ENCODE assay signal across 19 cellular contexts in genomic region chr7:1862560-1862959, GRCh38.
DNase-seq lines count a peak whose midpoint lies in the region; ATAC-seq and TF ChIP-seq lines count a peak whose summit lies in the region.
"Had no signal": no experiment of that assay in that cellular context is flagged by ENCODE, and none has a peak within 500 bp of the region (broad histone marks: within the 10 kb centered on the region; RNA-seq: fewer than 3 reads in every experiment).

No MANE protein-coding gene starts in this region.

- H3K36me3 ChIP-seq in GM23338 (ENCODE audit: insufficient read depth) (no peaks in the 10 kb centered on the region), right lobe of liver (no peaks in the 10 kb centered on the region)
- H3K36me3 ChIP-seq: BE2C, SJCRH30 had no signal

- no peak for ATAC-seq in GM23338
- ATAC-seq in WTC11: no peak
- ATAC-seq in right lobe of liver: peak in 1 of 4 donors; percentile 12
- no peak for ATAC-seq in HG03521 (IDR thresholded peaks at IDR 0.05; ENCODE audit: unreplicated experiment)
- ATAC-seq: CD8-positive, alpha-beta T cell; PC-3 had no signal

- H2AFZ ChIP-seq in GM23338: no peak overlapping the region

- no peak for TF ChIP-seq POLR2A in right lobe of liver (IDR thresholded peaks at IDR 0.05)

- peaks cover 9% of the 10 kb centered on the region for H3K27me3 Mint-ChIP-seq in GM23338 (ENCODE audit: insufficient read depth, low read depth, poor library complexity)
- H3K27me3 Mint-ChIP-seq in WTC11 (ENCODE audit: low read depth): no peaks in the 10 kb centered on the region
- peaks cover 6% of the 10 kb centered on the region for H3K27me3 Mint-ChIP-seq in type B pancreatic cell

- H3K4me3 Mint-ChIP-seq in GM23338: no peak overlapping the region
- H3K4me3 Mint-ChIP-seq in WTC11: no peak overlapping the region
- H3K4me3 Mint-ChIP-seq in type B pancreatic cell: no peak overlapping the region
- H3K4me3 Mint-ChIP-seq: CD8-positive, alpha-beta T cell had no signal

- H3K27ac ChIP-seq in GM23338 (ENCODE audit: low read depth) (no peak overlapping the region), right lobe of liver (peak overlapping the region in 2 of 3 donors; percentile 75 to 94)
- H3K27ac ChIP-seq: SJCRH30 had no signal

- POLR2A ChIA-PET in WTC11 (lab: Charles Lee): no interaction called here

- 72% methylated on average over 7 of the region's 9 CpGs for WGBS in right lobe of liver (ENCODE audit: insufficient coverage, low coverage, low lambda C conversion rate, missing lambda C conversion rate)

- H3K9me3 Mint-ChIP-seq in GM23338 (no peaks in the 10 kb centered on the region), WTC11 (no peaks in the 10 kb centered on the region), type B pancreatic cell (no peaks in the 10 kb centered on the region)
- H3K9me3 Mint-ChIP-seq: CD8-positive, alpha-beta T cell had no signal

- no peaks in the 10 kb centered on the region for H4K20me1 ChIP-seq in GM23338 (replicated peaks; ENCODE audit: insufficient read depth)

- H3K36me3 Mint-ChIP-seq in GM23338 (ENCODE audit: low read depth) (no peaks in the 10 kb centered on the region), WTC11 (no peaks in the 10 kb centered on the region), type B pancreatic cell (no peaks in the 10 kb centered on the region)

- TF ChIP-seq CTCF in GM23338 (conservative IDR thresholded peaks at IDR 0.05; ENCODE audit: low read depth in 2 of 2) (no peak), WTC11 (IDR thresholded peaks at IDR 0.05) (no peak), right lobe of liver (IDR thresholded peaks at IDR 0.05) (no peak), type B pancreatic cell (conservative IDR thresholded peaks at IDR 0.05) (no peak)

- peak overlapping the region; percentile 36; the same call in 1 of the 2 replicates for H3K27ac Mint-ChIP-seq in GM23338
- peak overlapping the region; percentile 45; the same call in 1 of the 2 replicates for H3K27ac Mint-ChIP-seq in WTC11
- H3K27ac Mint-ChIP-seq in type B pancreatic cell: peak overlapping the region; percentile 62
- H3K27ac Mint-ChIP-seq: CD8-positive, alpha-beta T cell had no signal

- no peaks in the 10 kb centered on the region for H3K4me1 ChIP-seq in GM23338 (ENCODE audit: insufficient read depth)
- H3K4me1 ChIP-seq in right lobe of liver: no peaks in the 10 kb centered on the region
- H3K4me1 ChIP-seq: SJCRH30 had no signal

- DNase-seq in GM23338 (ENCODE audit: low spot score) (no peak), WTC11 (ENCODE audit: low spot score) (no peak), right lobe of liver (no peak), type B pancreatic cell (ENCODE audit: extremely low spot score, unreplicated experiment) (no peak), GM19240 (ENCODE audit: insufficient read length, low spot score) (no peak), RKO (ENCODE audit: low spot score) (no peak)
- DNase-seq: BE2C; CD8-positive, alpha-beta T cell; DMS79 treated with DMSO at 0.1 percent for 48 hours; GOT3; IMR-90; NCI-H1436; NCI-H2029; NCI-H2171 treated with DMSO at 0.1 percent for 48 hours; NCI-H446 treated with DMSO at 0.1 percent for 48 hours; NCI-H748 treated with DMSO at 0.1 percent for 48 hours; PC-3; SJCRH30 had no signal

- H3K27me3 ChIP-seq in GM23338 (ENCODE audit: insufficient read depth): no peaks in the 10 kb centered on the region
- H3K27me3 ChIP-seq in right lobe of liver: no peaks in the 10 kb centered on the region
- H3K27me3 ChIP-seq: BE2C, SJCRH30 had no signal

- no peak overlapping the region for H3K4me2 ChIP-seq in GM23338

- CTCF ChIA-PET in WTC11 (lab: Charles Lee): interaction anchor here (3.9 kb wide), 1 partner anchor 21 kb away, joined by 20 read pairs; no protein-coding TSS in a partner anchor

- H3K4me1 Mint-ChIP-seq in GM23338 (peaks cover 12% of the 10 kb centered on the region), WTC11 (peaks cover 12% of the 10 kb centered on the region), type B pancreatic cell (ENCODE audit: unreplicated experiment) (peaks cover 9% of the 10 kb centered on the region)

- no peaks in the 10 kb centered on the region for H3K79me2 ChIP-seq in GM23338 (replicated peaks; ENCODE audit: insufficient read depth)

- intact Hi-C loops in right lobe of liver (cut with DNase I): no loop called here

- H3K4me3 ChIP-seq in GM23338: no peak overlapping the region
- peak overlapping the region; percentile 35 to 64 (median 59) for H3K4me3 ChIP-seq in right lobe of liver
- H3K4me3 ChIP-seq: SJCRH30 had no signal

- no peaks in the 10 kb centered on the region for H3K9me3 ChIP-seq in right lobe of liver
- H3K9me3 ChIP-seq: BE2C, SJCRH30 had no signal

- H3F3A ChIP-seq in GM23338 (replicated peaks; ENCODE audit: low read depth): no peaks in the 10 kb centered on the region

- H3K9me2 ChIP-seq in GM23338 (ENCODE audit: insufficient read depth): no peaks in the 10 kb centered on the region

TF ChIP-seq in GM23338, 12 proteins besides CTCF, POLR2A, EP300 and RAD21:
- TF ChIP-seq, protein P1, sequence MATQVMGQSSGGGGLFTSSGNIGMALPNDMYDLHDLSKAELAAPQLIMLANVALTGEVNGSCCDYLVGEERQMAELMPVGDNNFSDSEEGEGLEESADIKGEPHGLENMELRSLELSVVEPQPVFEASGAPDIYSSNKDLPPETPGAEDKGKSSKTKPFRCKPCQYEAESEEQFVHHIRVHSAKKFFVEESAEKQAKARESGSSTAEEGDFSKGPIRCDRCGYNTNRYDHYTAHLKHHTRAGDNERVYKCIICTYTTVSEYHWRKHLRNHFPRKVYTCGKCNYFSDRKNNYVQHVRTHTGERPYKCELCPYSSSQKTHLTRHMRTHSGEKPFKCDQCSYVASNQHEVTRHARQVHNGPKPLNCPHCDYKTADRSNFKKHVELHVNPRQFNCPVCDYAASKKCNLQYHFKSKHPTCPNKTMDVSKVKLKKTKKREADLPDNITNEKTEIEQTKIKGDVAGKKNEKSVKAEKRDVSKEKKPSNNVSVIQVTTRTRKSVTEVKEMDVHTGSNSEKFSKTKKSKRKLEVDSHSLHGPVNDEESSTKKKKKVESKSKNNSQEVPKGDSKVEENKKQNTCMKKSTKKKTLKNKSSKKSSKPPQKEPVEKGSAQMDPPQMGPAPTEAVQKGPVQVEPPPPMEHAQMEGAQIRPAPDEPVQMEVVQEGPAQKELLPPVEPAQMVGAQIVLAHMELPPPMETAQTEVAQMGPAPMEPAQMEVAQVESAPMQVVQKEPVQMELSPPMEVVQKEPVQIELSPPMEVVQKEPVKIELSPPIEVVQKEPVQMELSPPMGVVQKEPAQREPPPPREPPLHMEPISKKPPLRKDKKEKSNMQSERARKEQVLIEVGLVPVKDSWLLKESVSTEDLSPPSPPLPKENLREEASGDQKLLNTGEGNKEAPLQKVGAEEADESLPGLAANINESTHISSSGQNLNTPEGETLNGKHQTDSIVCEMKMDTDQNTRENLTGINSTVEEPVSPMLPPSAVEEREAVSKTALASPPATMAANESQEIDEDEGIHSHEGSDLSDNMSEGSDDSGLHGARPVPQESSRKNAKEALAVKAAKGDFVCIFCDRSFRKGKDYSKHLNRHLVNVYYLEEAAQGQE (IDR thresholded peaks at IDR 0.05; ENCODE audit: unreplicated experiment): no peak

TF ChIP-seq in WTC11, 78 proteins besides CTCF, POLR2A, EP300 and RAD21 (continues in another document):
- no peak for TF ChIP-seq JUN (CRISPR knock-in tag; IDR thresholded peaks at IDR 0.05)
- TF ChIP-seq ARID4B (CRISPR knock-in tag; IDR thresholded peaks at IDR 0.05; ENCODE audit: borderline replicate concordance): no peak
- TF ChIP-seq, protein P2, sequence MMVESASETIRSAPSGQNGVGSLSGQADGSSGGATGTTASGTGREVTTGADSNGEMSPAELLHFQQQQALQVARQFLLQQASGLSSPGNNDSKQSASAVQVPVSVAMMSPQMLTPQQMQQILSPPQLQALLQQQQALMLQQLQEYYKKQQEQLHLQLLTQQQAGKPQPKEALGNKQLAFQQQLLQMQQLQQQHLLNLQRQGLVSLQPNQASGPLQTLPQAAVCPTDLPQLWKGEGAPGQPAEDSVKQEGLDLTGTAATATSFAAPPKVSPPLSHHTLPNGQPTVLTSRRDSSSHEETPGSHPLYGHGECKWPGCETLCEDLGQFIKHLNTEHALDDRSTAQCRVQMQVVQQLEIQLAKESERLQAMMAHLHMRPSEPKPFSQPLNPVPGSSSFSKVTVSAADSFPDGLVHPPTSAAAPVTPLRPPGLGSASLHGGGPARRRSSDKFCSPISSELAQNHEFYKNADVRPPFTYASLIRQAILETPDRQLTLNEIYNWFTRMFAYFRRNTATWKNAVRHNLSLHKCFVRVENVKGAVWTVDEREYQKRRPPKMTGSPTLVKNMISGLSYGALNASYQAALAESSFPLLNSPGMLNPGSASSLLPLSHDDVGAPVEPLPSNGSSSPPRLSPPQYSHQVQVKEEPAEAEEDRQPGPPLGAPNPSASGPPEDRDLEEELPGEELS (CRISPR knock-in tag; IDR thresholded peaks at IDR 0.05): no peak
- no peak for TF ChIP-seq NR3C1 (CRISPR knock-in tag; conservative IDR thresholded peaks at IDR 0.05; ENCODE audit: low read depth)
- no peak for TF ChIP-seq TEAD1 (CRISPR knock-in tag; IDR thresholded peaks at IDR 0.05)
